Comparison of ENCODE assay signal across 8 cellular contexts in genomic region chr6:4776493-4776966, GRCh38. TPM values are rescaled to one million over a fixed set of nuclear protein-coding genes. Genes with fewer than 3 reads are reported as not detected.
DNase-seq lines count a peak whose midpoint lies in the region; ATAC-seq and TF ChIP-seq lines count a peak whose summit lies in the region.

No MANE protein-coding gene starts in this region.

- peak overlapping the region; percentile 87 to 96 (median 94) for H3K9ac ChIP-seq in BLaER1 treated with 17β-estradiol and CSF1 and Interleukin-3, amounts not matched to agents 10 nM and 100 nM

- H3K27ac ChIP-seq in BLaER1 treated with 17β-estradiol and CSF1 and Interleukin-3, amounts not matched to agents 10 nM and 100 nM: peak overlapping the region; percentile 77 to 97 (median 90); a peak in 21 of 22 replicates
- H3K27ac ChIP-seq in WERI-Rb-1: peak overlapping the region; percentile 76

- H3K4me3 ChIP-seq in BLaER1 treated with 17β-estradiol and CSF1 and Interleukin-3, amounts not matched to agents 10 nM and 100 nM: peak overlapping the region; percentile 66 to 87 (median 79)
- peak overlapping the region; percentile 54 for H3K4me3 ChIP-seq in WERI-Rb-1 (ENCODE audit: low read depth, low read length)
- peak overlapping the region; percentile 56 for H3K4me3 ChIP-seq in fibroblast of villous mesenchyme (ENCODE audit: low read depth, low read length)

- H4K20me1 ChIP-seq in BLaER1 treated with 17β-estradiol and CSF1 and Interleukin-3, amounts not matched to agents 10 nM and 100 nM: peaks cover 22 to 42% (median 40%) of the 10 kb centered on the region in 11 experiments; a peak in 21 of 22 replicates

- peak; percentile 65 for DNase-seq in WERI-Rb-1
- DNase-seq in fibroblast of villous mesenchyme (ENCODE audit: low read depth): no peak
- peak; percentile 47 for DNase-seq in progenitor cell of endocrine pancreas (ENCODE audit: low spot score, unreplicated experiment)
- no peak for DNase-seq in G401 (ENCODE audit: low spot score)

- H3K4me1 ChIP-seq in BLaER1 treated with 17β-estradiol and CSF1 and Interleukin-3, amounts not matched to agents 10 nM and 100 nM: peaks cover 36 to 47% (median 44%) of the 10 kb centered on the region in 10 experiments

- H3K9me3 Mint-ChIP-seq in progenitor cell of endocrine pancreas (ENCODE audit: low read depth): peaks cover 14% of the 10 kb centered on the region

- peaks cover 0 to 16% (median 12%) of the 10 kb centered on the region in 11 experiments; a peak in 13 of 22 replicates for H3K9me3 ChIP-seq in BLaER1 treated with 17β-estradiol and CSF1 and Interleukin-3, amounts not matched to agents 10 nM and 100 nM (replicated peaks in 1 of 11)
- H3K9me3 ChIP-seq in WERI-Rb-1 (ENCODE audit: severe bottlenecking): peaks cover 9% of the 10 kb centered on the region

- TF ChIP-seq CTCF in WERI-Rb-1 (IDR thresholded peaks at IDR 0.05; ENCODE audit: low read depth, low read length) (no peak), fibroblast of villous mesenchyme (IDR thresholded peaks at IDR 0.05; ENCODE audit: insufficient read depth, low read depth, low read length) (no peak), progenitor cell of endocrine pancreas (IDR thresholded peaks at IDR 0.05; ENCODE audit: unreplicated experiment) (no peak)

- no peak overlapping the region for H3K4me3 Mint-ChIP-seq in progenitor cell of endocrine pancreas (ENCODE audit: low read depth)

- no peak overlapping the region for H3K4me2 ChIP-seq in BLaER1 treated with 17β-estradiol and CSF1 and Interleukin-3, amounts not matched to agents 10 nM and 100 nM

- no peak overlapping the region for H3K27ac Mint-ChIP-seq in progenitor cell of endocrine pancreas

- H3K36me3 Mint-ChIP-seq in progenitor cell of endocrine pancreas (ENCODE audit: insufficient read depth): peaks cover 4% of the 10 kb centered on the region

- peak; percentile 24 for ATAC-seq in GM18909 (IDR thresholded peaks at IDR 0.05; ENCODE audit: poor library complexity, unreplicated experiment)
- ATAC-seq in HG03280 (IDR thresholded peaks at IDR 0.05; ENCODE audit: unreplicated experiment): peak; percentile 19
- ATAC-seq in GM21360 (IDR thresholded peaks at IDR 0.05; ENCODE audit: unreplicated experiment): no peak

- peaks cover 33% of the 10 kb centered on the region for H3K27me3 Mint-ChIP-seq in progenitor cell of endocrine pancreas

- H3K4me1 Mint-ChIP-seq in progenitor cell of endocrine pancreas (ENCODE audit: low read depth): peaks cover 22% of the 10 kb centered on the region

- in situ Hi-C loops in G401 (cut with HindIII; ENCODE audit: low sequenced_read_pairs): no loop called here

- no peaks in the 10 kb centered on the region for H3K27me3 ChIP-seq in BLaER1 treated with 17β-estradiol and CSF1 and Interleukin-3, amounts not matched to agents 10 nM and 100 nM
- peaks cover 31% of the 10 kb centered on the region for H3K27me3 ChIP-seq in WERI-Rb-1 (ENCODE audit: insufficient read depth, low read depth, severe bottlenecking)

- H3K36me3 ChIP-seq in BLaER1 treated with 17β-estradiol and CSF1 and Interleukin-3, amounts not matched to agents 10 nM and 100 nM: no peaks in the 10 kb centered on the region; a peak in 2 of 22 replicates
- no peaks in the 10 kb centered on the region for H3K36me3 ChIP-seq in WERI-Rb-1

RNA-seq across cellular contexts. Expression of gene CDYL, which starts 0.3 kb away (rescaled TPM):
- total RNA-seq in fibroblast of villous mesenchyme: 37.1 and 38.7 TPM in 2 replicates
- total RNA-seq in progenitor cell of endocrine pancreas: 78.3 TPM in 2 replicates
- total RNA-seq in G401 (2014; rRNA removed; shearing (Covaris generic)): 15.7 and 22.6 TPM in 2 replicates

Comparison
In these comparisons a context has a peak if more than half of its experiments do, and no peak if none do; other contexts are left out.
1. DNase-seq: peak in WERI-Rb-1 (single experiment) and progenitor cell of endocrine pancreas (single experiment); none in fibroblast of villous mesenchyme (single experiment) and G401 (single experiment).
2. Peak in every context shown above with its lines, with median percentiles within 50 percentile points of each other: H3K4me3 ChIP-seq.